Comparison of ENCODE assay signal across 1 cellular context in the genomic region with DNA sequence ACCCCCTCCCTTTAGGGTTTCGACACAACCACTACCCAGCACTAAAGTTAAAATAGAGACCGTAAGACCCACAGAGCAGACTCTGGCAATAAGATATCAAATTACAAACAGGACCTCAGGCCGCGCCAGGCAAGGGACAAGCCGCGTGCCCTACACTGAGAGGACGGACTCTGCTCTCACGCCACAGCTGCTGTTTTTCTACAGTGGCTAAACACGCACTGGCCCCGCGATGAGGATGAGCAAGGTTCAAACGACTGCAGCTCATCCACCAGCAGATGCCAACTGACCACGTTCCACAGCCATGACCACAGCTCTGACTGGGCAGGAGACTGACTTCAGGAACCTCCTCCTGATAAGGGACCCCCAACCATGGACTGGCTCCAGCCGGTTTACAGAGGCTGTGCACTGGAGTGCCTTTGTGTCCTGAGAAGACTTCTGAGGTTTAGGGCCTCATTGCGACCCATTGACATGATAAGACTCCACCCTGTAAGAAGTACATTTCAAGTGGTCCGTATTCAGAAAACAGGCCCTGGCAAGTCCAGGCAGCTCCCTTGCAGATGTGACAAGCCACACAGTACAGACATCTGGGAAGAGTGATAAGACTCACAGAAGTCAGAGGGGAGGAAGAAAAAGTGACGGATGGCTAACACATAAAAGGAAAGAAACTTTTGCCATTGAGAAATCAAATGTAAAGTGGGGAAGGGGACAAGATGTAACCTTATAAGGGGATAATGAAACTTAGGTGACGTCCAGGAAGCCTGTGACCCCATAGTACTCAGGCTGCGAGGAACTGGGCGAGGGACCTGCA.
TF ChIP-seq lines count a peak whose summit lies in the region.

No MANE protein-coding gene starts in this region.

TF ChIP-seq in HepG2, 621 proteins besides CTCF, POLR2A, EP300 and RAD21 (continued from another document and continues in another):
- TF ChIP-seq MAX (IDR thresholded peaks at IDR 0.05) (peak; percentile 92), ZNF263 (CRISPR knock-in tag; IDR thresholded peaks at IDR 0.05) (peak; percentile 76), NR3C1 (CRISPR knock-in tag; IDR thresholded peaks at IDR 0.05) (no peak), CC2D1A (CRISPR knock-in tag; IDR thresholded peaks at IDR 0.05) (0 out of 2 replicates have a peak, but pooled peaks have one; percentile 38), GPN1 (CRISPR knock-in tag; IDR thresholded peaks at IDR 0.05; ENCODE audit: borderline replicate concordance) (no peak), CSRNP2 (CRISPR knock-in tag; conservative IDR thresholded peaks at IDR 0.05; ENCODE audit: low read depth) (no peak), RFXAP (CRISPR knock-in tag; IDR thresholded peaks at IDR 0.05; ENCODE audit: borderline replicate concordance) (peak; percentile 60; the same call in 1 of the 2 replicates), PCBP1 (IDR thresholded peaks at IDR 0.05; ENCODE audit: borderline replicate concordance, low read depth, low read length) (no peak), ZNF878 (CRISPR knock-in tag; IDR thresholded peaks at IDR 0.05) (peak; percentile 92), ZNF292 (CRISPR knock-in tag; IDR thresholded peaks at IDR 0.05; ENCODE audit: borderline replicate concordance, low read depth) (peak; percentile 89; the same call in 1 of the 2 replicates), ZNF441 (CRISPR knock-in tag; IDR thresholded peaks at IDR 0.05; ENCODE audit: borderline replicate concordance) (0 out of 2 replicates have a peak, but pooled peaks have one; percentile 40), MEIS2 (CRISPR knock-in tag; IDR thresholded peaks at IDR 0.05) (peak; percentile 70), TAF15 (IDR thresholded peaks at IDR 0.05; ENCODE audit: low read depth, low read length, poor library complexity, severe bottlenecking) (no peak), TMF1 (CRISPR knock-in tag; IDR thresholded peaks at IDR 0.05; ENCODE audit: low read depth) (no peak), SPEN (CRISPR knock-in tag; IDR thresholded peaks at IDR 0.05; ENCODE audit: low read depth) (peak; percentile 84), ELF3 (CRISPR knock-in tag; IDR thresholded peaks at IDR 0.05) (peak; percentile 75), ZNF253 (CRISPR knock-in tag; IDR thresholded peaks at IDR 0.05; ENCODE audit: borderline replicate concordance) (no peak), KLF6 (CRISPR knock-in tag; IDR thresholded peaks at IDR 0.05) (peak; percentile 52; the same call in 1 of the 2 replicates), GZF1 (CRISPR knock-in tag; IDR thresholded peaks at IDR 0.05) (no peak; the same call in 1 of the 2 replicates), SRF (IDR thresholded peaks at IDR 0.05; ENCODE audit: low read depth, low read length) (no peak), STAT5B (CRISPR knock-in tag; IDR thresholded peaks at IDR 0.05) (no peak), MTA3 (CRISPR knock-in tag; IDR thresholded peaks at IDR 0.05) (no peak), JUN (CRISPR knock-in tag; IDR thresholded peaks at IDR 0.05) (no peak; the same call in 1 of the 2 replicates), PITX1 (CRISPR knock-in tag; IDR thresholded peaks at IDR 0.05) (peak; percentile 87), HNRNPUL1 (IDR thresholded peaks at IDR 0.05; ENCODE audit: low read depth, low read length) (no peak), AHR (CRISPR knock-in tag; IDR thresholded peaks at IDR 0.05) (no peak)
- TF ChIP-seq, protein P1, sequence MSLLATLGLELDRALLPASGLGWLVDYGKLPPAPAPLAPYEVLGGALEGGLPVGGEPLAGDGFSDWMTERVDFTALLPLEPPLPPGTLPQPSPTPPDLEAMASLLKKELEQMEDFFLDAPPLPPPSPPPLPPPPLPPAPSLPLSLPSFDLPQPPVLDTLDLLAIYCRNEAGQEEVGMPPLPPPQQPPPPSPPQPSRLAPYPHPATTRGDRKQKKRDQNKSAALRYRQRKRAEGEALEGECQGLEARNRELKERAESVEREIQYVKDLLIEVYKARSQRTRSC (CRISPR knock-in tag; IDR thresholded peaks at IDR 0.05; ENCODE audit: low read depth), result no peak
- TF ChIP-seq, protein P2, sequence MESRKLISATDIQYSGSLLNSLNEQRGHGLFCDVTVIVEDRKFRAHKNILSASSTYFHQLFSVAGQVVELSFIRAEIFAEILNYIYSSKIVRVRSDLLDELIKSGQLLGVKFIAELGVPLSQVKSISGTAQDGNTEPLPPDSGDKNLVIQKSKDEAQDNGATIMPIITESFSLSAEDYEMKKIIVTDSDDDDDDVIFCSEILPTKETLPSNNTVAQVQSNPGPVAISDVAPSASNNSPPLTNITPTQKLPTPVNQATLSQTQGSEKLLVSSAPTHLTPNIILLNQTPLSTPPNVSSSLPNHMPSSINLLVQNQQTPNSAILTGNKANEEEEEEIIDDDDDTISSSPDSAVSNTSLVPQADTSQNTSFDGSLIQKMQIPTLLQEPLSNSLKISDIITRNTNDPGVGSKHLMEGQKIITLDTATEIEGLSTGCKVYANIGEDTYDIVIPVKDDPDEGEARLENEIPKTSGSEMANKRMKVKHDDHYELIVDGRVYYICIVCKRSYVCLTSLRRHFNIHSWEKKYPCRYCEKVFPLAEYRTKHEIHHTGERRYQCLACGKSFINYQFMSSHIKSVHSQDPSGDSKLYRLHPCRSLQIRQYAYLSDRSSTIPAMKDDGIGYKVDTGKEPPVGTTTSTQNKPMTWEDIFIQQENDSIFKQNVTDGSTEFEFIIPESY (CRISPR knock-in tag; IDR thresholded peaks at IDR 0.05), result no peak
- TF ChIP-seq, protein P3, sequence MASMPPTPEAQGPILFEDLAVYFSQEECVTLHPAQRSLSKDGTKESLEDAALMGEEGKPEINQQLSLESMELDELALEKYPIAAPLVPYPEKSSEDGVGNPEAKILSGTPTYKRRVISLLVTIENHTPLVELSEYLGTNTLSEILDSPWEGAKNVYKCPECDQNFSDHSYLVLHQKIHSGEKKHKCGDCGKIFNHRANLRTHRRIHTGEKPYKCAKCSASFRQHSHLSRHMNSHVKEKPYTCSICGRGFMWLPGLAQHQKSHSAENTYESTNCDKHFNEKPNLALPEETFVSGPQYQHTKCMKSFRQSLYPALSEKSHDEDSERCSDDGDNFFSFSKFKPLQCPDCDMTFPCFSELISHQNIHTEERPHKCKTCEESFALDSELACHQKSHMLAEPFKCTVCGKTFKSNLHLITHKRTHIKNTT (CRISPR knock-in tag; IDR thresholded peaks at IDR 0.05), result no peak
- TF ChIP-seq, protein P4, sequence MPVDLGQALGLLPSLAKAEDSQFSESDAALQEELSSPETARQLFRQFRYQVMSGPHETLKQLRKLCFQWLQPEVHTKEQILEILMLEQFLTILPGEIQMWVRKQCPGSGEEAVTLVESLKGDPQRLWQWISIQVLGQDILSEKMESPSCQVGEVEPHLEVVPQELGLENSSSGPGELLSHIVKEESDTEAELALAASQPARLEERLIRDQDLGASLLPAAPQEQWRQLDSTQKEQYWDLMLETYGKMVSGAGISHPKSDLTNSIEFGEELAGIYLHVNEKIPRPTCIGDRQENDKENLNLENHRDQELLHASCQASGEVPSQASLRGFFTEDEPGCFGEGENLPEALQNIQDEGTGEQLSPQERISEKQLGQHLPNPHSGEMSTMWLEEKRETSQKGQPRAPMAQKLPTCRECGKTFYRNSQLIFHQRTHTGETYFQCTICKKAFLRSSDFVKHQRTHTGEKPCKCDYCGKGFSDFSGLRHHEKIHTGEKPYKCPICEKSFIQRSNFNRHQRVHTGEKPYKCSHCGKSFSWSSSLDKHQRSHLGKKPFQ (CRISPR knock-in tag; IDR thresholded peaks at IDR 0.05; ENCODE audit: insufficient replicate concordance), result peak; percentile 62
- TF ChIP-seq, protein P5, sequence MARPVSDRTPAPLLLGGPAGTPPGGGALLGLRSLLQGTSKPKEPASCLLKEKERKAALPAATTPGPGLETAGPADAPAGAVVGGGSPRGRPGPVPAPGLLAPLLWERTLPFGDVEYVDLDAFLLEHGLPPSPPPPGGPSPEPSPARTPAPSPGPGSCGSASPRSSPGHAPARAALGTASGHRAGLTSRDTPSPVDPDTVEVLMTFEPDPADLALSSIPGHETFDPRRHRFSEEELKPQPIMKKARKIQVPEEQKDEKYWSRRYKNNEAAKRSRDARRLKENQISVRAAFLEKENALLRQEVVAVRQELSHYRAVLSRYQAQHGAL (CRISPR knock-in tag; IDR thresholded peaks at IDR 0.05; ENCODE audit: not compliant biosample characterization), result no peak
- TF ChIP-seq, protein P6, sequence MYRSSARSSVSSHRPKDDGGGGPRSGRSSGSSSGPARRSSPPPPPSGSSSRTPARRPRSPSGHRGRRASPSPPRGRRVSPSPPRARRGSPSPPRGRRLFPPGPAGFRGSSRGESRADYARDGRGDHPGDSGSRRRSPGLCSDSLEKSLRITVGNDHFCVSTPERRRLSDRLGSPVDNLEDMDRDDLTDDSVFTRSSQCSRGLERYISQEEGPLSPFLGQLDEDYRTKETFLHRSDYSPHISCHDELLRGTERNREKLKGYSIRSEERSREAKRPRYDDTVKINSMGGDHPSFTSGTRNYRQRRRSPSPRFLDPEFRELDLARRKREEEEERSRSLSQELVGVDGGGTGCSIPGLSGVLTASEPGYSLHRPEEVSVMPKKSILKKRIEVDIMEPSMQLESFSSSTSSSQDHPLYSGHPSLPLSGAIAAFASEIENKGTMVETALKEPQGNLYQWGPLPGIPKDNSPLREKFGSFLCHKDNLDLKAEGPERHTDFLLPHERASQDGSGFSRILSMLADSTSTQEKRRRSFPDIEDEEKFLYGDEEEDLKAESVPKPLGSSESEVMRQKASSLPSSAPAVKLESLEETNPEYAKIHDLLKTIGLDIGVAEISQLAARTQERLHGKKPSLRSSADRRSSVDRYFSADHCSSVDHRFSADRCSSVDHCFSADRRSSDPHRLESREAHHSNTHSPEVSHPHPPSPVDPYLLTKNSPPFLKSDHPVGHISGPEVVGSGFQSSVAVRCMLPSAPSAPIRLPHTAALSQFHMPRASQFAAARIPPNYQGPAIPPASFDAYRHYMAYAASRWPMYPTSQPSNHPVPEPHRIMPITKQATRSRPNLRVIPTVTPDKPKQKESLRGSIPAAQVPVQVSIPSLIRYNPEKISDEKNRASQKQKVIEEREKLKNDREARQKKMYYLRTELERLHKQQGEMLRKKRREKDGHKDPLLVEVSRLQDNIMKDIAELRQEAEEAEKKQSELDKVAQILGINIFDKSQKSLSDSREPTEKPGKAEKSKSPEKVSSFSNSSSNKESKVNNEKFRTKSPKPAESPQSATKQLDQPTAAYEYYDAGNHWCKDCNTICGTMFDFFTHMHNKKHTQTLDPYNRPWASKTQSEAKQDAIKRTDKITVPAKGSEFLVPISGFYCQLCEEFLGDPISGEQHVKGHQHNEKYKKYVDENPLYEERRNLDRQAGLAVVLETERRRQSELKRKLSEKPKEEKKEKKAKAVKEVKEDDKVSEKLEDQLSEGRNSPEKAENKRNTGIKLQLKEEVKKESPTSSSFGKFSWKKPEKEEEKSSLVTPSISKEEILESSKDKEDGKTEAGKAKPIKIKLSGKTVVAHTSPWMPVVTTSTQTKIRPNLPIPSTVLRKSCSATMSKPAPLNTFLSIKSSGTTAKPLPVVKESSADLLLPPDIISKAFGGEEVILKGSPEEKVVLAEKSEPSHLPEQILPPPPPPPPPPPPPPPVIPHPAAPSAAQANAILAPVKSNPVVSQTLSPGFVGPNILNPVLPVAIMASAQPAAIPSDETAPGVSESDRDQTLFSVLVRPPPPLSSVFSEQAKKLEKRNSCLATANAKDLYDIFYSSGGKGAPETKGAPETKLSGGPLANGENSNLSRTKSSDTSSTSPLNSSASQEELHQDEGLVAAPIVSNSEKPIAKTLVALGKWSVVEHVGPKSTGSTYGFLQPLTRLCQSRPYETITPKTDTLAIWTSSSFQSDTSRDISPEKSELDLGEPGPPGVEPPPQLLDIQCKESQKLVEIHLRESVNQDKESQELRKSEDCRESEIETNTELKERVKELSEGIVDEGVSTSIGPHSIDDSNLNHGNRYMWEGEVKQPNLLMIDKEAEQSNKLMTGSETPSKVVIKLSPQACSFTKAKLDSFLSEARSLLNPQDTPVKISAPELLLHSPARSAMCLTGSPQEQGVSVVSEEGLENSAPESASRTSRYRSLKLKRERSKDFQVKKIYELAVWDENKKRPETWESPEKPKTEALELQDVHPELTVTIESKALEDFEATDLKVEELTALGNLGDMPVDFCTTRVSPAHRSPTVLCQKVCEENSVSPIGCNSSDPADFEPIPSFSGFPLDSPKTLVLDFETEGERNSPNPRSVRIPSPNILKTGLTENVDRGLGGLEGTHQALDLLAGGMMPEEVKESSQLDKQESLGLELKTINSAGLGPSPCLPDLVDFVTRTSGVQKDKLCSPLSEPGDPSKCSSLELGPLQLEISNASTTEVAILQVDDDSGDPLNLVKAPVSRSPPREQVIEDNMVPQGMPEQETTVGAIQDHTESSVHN (CRISPR knock-in tag; IDR thresholded peaks at IDR 0.05), result no peak
- TF ChIP-seq, protein P7, sequence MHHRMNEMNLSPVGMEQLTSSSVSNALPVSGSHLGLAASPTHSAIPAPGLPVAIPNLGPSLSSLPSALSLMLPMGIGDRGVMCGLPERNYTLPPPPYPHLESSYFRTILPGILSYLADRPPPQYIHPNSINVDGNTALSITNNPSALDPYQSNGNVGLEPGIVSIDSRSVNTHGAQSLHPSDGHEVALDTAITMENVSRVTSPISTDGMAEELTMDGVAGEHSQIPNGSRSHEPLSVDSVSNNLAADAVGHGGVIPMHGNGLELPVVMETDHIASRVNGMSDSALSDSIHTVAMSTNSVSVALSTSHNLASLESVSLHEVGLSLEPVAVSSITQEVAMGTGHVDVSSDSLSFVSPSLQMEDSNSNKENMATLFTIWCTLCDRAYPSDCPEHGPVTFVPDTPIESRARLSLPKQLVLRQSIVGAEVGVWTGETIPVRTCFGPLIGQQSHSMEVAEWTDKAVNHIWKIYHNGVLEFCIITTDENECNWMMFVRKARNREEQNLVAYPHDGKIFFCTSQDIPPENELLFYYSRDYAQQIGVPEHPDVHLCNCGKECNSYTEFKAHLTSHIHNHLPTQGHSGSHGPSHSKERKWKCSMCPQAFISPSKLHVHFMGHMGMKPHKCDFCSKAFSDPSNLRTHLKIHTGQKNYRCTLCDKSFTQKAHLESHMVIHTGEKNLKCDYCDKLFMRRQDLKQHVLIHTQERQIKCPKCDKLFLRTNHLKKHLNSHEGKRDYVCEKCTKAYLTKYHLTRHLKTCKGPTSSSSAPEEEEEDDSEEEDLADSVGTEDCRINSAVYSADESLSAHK (CRISPR knock-in tag; IDR thresholded peaks at IDR 0.05; ENCODE audit: borderline replicate concordance), result no peak
